ENCODE assay signal across 2 cellular contexts in the genomic region with DNA sequence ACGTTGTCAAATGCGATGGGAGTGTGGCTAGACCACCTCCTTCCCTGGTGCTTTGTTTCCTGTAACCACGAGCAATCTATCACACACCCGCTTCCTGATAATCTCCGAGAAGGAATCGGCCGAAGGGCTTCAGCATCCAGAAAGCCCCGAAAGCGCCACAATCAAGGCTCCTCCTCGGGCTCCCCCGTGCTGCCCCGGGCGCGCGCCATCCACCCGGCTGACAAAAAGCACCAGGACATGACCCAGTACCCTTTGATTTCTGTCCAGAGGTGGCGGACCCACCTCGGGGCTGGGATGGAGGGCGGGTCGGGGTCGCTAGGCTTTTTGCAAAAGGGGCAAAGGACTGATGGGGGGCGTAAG.
TF ChIP-seq lines count a peak whose summit lies in the region.

No MANE protein-coding gene starts in this region.

TF ChIP-seq in SK-N-SH, 30 proteins besides CTCF, POLR2A, EP300 and RAD21 (continued from another document):
- TF ChIP-seq FOXM1 (IDR thresholded peaks at IDR 0.05; ENCODE audit: low read depth) (no peak), CHD2 (IDR thresholded peaks at IDR 0.05; ENCODE audit: low read length, partially characterized antibody) (no peak), ELF1 (IDR thresholded peaks at IDR 0.05) (no peak), PBX3 (IDR thresholded peaks at IDR 0.05) (no peak), SIN3A (IDR thresholded peaks at IDR 0.05; ENCODE audit: borderline replicate concordance, low read depth, low read length) (no peak), MEF2A (IDR thresholded peaks at IDR 0.05; ENCODE audit: borderline replicate concordance, low read depth) (no peak), MAX (IDR thresholded peaks at IDR 0.05; ENCODE audit: low read depth) (no peak), POLR2AphosphoS5 (IDR thresholded peaks at IDR 0.05; ENCODE audit: low read depth, low read length) (no peak), GATA2 (CRISPR knock-in tag; IDR thresholded peaks at IDR 0.05) (no peak), FOSL2 (IDR thresholded peaks at IDR 0.05; ENCODE audit: borderline replicate concordance, low read depth) (no peak)
- TF ChIP-seq, protein P1, sequence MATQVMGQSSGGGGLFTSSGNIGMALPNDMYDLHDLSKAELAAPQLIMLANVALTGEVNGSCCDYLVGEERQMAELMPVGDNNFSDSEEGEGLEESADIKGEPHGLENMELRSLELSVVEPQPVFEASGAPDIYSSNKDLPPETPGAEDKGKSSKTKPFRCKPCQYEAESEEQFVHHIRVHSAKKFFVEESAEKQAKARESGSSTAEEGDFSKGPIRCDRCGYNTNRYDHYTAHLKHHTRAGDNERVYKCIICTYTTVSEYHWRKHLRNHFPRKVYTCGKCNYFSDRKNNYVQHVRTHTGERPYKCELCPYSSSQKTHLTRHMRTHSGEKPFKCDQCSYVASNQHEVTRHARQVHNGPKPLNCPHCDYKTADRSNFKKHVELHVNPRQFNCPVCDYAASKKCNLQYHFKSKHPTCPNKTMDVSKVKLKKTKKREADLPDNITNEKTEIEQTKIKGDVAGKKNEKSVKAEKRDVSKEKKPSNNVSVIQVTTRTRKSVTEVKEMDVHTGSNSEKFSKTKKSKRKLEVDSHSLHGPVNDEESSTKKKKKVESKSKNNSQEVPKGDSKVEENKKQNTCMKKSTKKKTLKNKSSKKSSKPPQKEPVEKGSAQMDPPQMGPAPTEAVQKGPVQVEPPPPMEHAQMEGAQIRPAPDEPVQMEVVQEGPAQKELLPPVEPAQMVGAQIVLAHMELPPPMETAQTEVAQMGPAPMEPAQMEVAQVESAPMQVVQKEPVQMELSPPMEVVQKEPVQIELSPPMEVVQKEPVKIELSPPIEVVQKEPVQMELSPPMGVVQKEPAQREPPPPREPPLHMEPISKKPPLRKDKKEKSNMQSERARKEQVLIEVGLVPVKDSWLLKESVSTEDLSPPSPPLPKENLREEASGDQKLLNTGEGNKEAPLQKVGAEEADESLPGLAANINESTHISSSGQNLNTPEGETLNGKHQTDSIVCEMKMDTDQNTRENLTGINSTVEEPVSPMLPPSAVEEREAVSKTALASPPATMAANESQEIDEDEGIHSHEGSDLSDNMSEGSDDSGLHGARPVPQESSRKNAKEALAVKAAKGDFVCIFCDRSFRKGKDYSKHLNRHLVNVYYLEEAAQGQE (IDR thresholded peaks at IDR 0.05; ENCODE audit: low read depth, low read length), result no peak

TF ChIP-seq in SK-N-SH treated with all-trans-retinoic acid at 6 μM for 48 hours, 23 proteins besides CTCF, POLR2A, EP300 and RAD21 (continued from another document):
- TF ChIP-seq CSRNP3 (CRISPR knock-in tag; IDR thresholded peaks at IDR 0.05) (no peak), ZFP30 (CRISPR knock-in tag; IDR thresholded peaks at IDR 0.05) (no peak), OSR1 (CRISPR knock-in tag; IDR thresholded peaks at IDR 0.05) (no peak), RARB (CRISPR knock-in tag; IDR thresholded peaks at IDR 0.05) (no peak), ARNTL (CRISPR knock-in tag; IDR thresholded peaks at IDR 0.05; ENCODE audit: borderline replicate concordance, low read depth) (no peak), PPARA (CRISPR knock-in tag; IDR thresholded peaks at IDR 0.05; ENCODE audit: borderline replicate concordance) (no peak), CSDC2 (CRISPR knock-in tag; IDR thresholded peaks at IDR 0.05) (no peak), SNAI2 (CRISPR knock-in tag; IDR thresholded peaks at IDR 0.05) (no peak), ZNF70 (CRISPR knock-in tag; IDR thresholded peaks at IDR 0.05) (no peak), POU6F1 (CRISPR knock-in tag; IDR thresholded peaks at IDR 0.05; ENCODE audit: borderline replicate concordance, low read depth) (no peak), GLIS3 (CRISPR knock-in tag; IDR thresholded peaks at IDR 0.05) (no peak), CREB5 (CRISPR knock-in tag; IDR thresholded peaks at IDR 0.05; ENCODE audit: low read depth) (no peak), ZNF565 (CRISPR knock-in tag; conservative IDR thresholded peaks at IDR 0.05; ENCODE audit: low read depth) (no peak)
- TF ChIP-seq, protein P2, sequence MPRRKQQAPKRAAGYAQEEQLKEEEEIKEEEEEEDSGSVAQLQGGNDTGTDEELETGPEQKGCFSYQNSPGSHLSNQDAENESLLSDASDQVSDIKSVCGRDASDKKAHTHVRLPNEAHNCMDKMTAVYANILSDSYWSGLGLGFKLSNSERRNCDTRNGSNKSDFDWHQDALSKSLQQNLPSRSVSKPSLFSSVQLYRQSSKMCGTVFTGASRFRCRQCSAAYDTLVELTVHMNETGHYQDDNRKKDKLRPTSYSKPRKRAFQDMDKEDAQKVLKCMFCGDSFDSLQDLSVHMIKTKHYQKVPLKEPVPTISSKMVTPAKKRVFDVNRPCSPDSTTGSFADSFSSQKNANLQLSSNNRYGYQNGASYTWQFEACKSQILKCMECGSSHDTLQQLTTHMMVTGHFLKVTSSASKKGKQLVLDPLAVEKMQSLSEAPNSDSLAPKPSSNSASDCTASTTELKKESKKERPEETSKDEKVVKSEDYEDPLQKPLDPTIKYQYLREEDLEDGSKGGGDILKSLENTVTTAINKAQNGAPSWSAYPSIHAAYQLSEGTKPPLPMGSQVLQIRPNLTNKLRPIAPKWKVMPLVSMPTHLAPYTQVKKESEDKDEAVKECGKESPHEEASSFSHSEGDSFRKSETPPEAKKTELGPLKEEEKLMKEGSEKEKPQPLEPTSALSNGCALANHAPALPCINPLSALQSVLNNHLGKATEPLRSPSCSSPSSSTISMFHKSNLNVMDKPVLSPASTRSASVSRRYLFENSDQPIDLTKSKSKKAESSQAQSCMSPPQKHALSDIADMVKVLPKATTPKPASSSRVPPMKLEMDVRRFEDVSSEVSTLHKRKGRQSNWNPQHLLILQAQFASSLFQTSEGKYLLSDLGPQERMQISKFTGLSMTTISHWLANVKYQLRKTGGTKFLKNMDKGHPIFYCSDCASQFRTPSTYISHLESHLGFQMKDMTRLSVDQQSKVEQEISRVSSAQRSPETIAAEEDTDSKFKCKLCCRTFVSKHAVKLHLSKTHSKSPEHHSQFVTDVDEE (CRISPR knock-in tag; IDR thresholded peaks at IDR 0.05), result no peak
- TF ChIP-seq, protein P3, sequence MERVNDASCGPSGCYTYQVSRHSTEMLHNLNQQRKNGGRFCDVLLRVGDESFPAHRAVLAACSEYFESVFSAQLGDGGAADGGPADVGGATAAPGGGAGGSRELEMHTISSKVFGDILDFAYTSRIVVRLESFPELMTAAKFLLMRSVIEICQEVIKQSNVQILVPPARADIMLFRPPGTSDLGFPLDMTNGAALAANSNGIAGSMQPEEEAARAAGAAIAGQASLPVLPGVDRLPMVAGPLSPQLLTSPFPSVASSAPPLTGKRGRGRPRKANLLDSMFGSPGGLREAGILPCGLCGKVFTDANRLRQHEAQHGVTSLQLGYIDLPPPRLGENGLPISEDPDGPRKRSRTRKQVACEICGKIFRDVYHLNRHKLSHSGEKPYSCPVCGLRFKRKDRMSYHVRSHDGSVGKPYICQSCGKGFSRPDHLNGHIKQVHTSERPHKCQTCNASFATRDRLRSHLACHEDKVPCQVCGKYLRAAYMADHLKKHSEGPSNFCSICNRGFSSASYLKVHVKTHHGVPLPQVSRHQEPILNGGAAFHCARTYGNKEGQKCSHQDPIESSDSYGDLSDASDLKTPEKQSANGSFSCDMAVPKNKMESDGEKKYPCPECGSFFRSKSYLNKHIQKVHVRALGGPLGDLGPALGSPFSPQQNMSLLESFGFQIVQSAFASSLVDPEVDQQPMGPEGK (CRISPR knock-in tag; IDR thresholded peaks at IDR 0.05; ENCODE audit: borderline replicate concordance), result no peak
